Comparison of ENCODE assay signal across 9 cellular contexts in genomic region chr16:20944861-20945390, GRCh38. TPM values are rescaled to one million over a fixed set of nuclear protein-coding genes. Genes with fewer than 3 reads are reported as not detected.
DNase-seq lines count a peak whose midpoint lies in the region; ATAC-seq and FAIRE-seq lines count a peak whose summit lies in the region.
"Had no signal": no experiment of that assay in that cellular context is flagged by ENCODE, and none has a peak within 500 bp of the region (broad histone marks: within the 10 kb centered on the region; RNA-seq: fewer than 3 reads in every experiment).

No MANE protein-coding gene starts in this region.

- H3K4me3 Mint-ChIP-seq in activated T-helper 17 cell treated with anti-CD3 and anti-CD28 coated beads, Interleukin-2, amount 50 U/mL, for 72 hours = no peak overlapping the region
- H3K4me3 Mint-ChIP-seq: activated naive CD4-positive, alpha-beta T cell treated with anti-CD3 and anti-CD28 coated beads, Interleukin-2, amount 50 U/mL, for 24 hours had no signal

- H3K4me1 Mint-ChIP-seq in activated T-helper 17 cell treated with anti-CD3 and anti-CD28 coated beads, Interleukin-2, amount 50 U/mL, for 72 hours = peaks cover 11% of the 10 kb centered on the region

- peak; percentile 6 for DNase-seq in Caki2 (ENCODE audit: low read depth)
- DNase-seq in NAMALWA (ENCODE audit: low spot score) = peak; percentile 83
- DNase-seq in kidney tubule cell (ENCODE audit: low spot score) = peak; percentile 40
- DNase-seq in NCI-H2171 (lab: John Stamatoyannopoulos, UW) = no peak
- DNase-seq in GM19239 (ENCODE audit: insufficient read length, low spot score) = no peak
- DNase-seq in germinal center (ENCODE audit: low spot score) = no peak

- FAIRE-seq in GM19239 (lab: Jason Lieb, UNC) = no peak

- in situ Hi-C loops in Caki2 (cut with HindIII; ENCODE audit: low pct_unique_long_range_greater_than_20kb, low sequenced_read_pairs) = no loop called here

- no peaks in the 10 kb centered on the region for H3K36me3 Mint-ChIP-seq in activated T-helper 17 cell treated with anti-CD3 and anti-CD28 coated beads, Interleukin-2, amount 50 U/mL, for 72 hours (ENCODE audit: low read depth)
- H3K36me3 Mint-ChIP-seq: activated naive CD4-positive, alpha-beta T cell treated with anti-CD3 and anti-CD28 coated beads, Interleukin-2, amount 50 U/mL, for 24 hours had no signal

- H3K27ac Mint-ChIP-seq in activated T-helper 17 cell treated with anti-CD3 and anti-CD28 coated beads, Interleukin-2, amount 50 U/mL, for 72 hours = peak overlapping the region; percentile 66
- H3K27ac Mint-ChIP-seq: activated naive CD4-positive, alpha-beta T cell treated with anti-CD3 and anti-CD28 coated beads, Interleukin-2, amount 50 U/mL, for 24 hours had no signal

- peaks cover 4% of the 10 kb centered on the region for H3K27me3 Mint-ChIP-seq in activated T-helper 17 cell treated with anti-CD3 and anti-CD28 coated beads, Interleukin-2, amount 50 U/mL, for 72 hours
- H3K27me3 Mint-ChIP-seq: activated naive CD4-positive, alpha-beta T cell treated with anti-CD3 and anti-CD28 coated beads, Interleukin-2, amount 50 U/mL, for 24 hours had no signal

- ATAC-seq in activated T-helper 17 cell treated with anti-CD3 and anti-CD28 coated beads, Interleukin-2, amount 50 U/mL, for 72 hours (replicated peaks) = peak; percentile 90
- ATAC-seq in HG02610 (IDR thresholded peaks at IDR 0.05; ENCODE audit: unreplicated experiment) = no peak

- no peaks in the 10 kb centered on the region for H3K9me3 Mint-ChIP-seq in activated T-helper 17 cell treated with anti-CD3 and anti-CD28 coated beads, Interleukin-2, amount 50 U/mL, for 72 hours
- H3K9me3 Mint-ChIP-seq: activated naive CD4-positive, alpha-beta T cell treated with anti-CD3 and anti-CD28 coated beads, Interleukin-2, amount 50 U/mL, for 24 hours had no signal

RNA-seq across cellular contexts. Expression of gene LYRM1, which starts 44.4 kb away (rescaled TPM):
- total RNA-seq in Caki2 (2014; rRNA removed; shearing (Covaris generic); ENCODE audit: low replicate concordance) = 35.6 and 52.1 TPM in 2 replicates
- 10 to 100 TPM; 21.0 to 39.7 TPM for total RNA-seq in activated T-helper 17 cell treated with anti-CD3 and anti-CD28 coated beads, Interleukin-2, amount 50 U/mL, for 72 hours

RNA-seq across cellular contexts. Expression of gene DCUN1D3, which starts 44.8 kb away (rescaled TPM):
- 5.1 and 9.8 TPM in 2 replicates for total RNA-seq in Caki2 (2014; rRNA removed; shearing (Covaris generic); ENCODE audit: low replicate concordance)
- total RNA-seq in activated T-helper 17 cell treated with anti-CD3 and anti-CD28 coated beads, Interleukin-2, amount 50 U/mL, for 72 hours = 10 to 100 TPM; 14.7 to 25.0 TPM

Comparison
In these comparisons a context has a peak if more than half of its experiments do, and no peak if none do; other contexts are left out.
1. DNase-seq: peak in Caki2 (single experiment), NAMALWA (single experiment) and kidney tubule cell (single experiment); none in NCI-H2171 (single experiment), GM19239 (single experiment) and germinal center (single experiment).